8 cellular contexts compared by ENCODE assay signal in the genomic region with DNA sequence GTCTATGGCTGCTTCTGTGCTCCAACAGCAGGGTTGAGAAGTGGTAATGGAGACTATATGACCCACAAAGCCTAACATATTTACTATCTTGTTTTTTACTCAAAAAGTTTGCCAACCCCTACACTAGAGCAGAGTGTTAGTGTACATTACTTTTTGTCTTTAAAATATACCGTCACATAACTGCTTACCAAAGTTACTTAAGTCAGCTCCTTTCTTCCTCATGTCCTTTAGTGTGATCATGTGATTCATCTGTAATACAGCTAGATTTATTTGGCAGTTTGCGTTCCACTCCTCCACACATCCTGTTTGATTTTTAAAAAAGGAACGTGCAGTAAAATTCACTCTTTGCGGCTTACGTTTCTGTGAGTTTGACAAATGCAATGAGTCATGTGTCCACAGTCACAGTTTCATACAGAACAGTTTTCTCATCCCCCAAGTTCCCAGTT.
A peak's percentile ranks its signal among the peaks of the same experiment; 100 is the strongest.
DNase-seq lines count a peak whose midpoint lies in the region; ATAC-seq and TF ChIP-seq lines count a peak whose summit lies in the region.

No MANE protein-coding gene starts in this region.

- no peaks in the 10 kb centered on the region for H3K36me3 Mint-ChIP-seq in T-cell

- no peaks in the 10 kb centered on the region for H3K36me3 ChIP-seq in esophagus muscularis mucosa

- H3K27ac Mint-ChIP-seq in T-cell, result peak overlapping the region; percentile 45 to 74

- 18% methylated on average over 5 of the region's 5 CpGs for WGBS in esophagus muscularis mucosa

- peak overlapping the region in 2 of 4 donors; percentile 11 to 40 for H3K27ac ChIP-seq in esophagus muscularis mucosa (replicated peaks in 1 of 4)

- TF ChIP-seq CTCF in esophagus muscularis mucosa (IDR thresholded peaks at IDR 0.05), result no peak

- H3K4me1 Mint-ChIP-seq in T-cell, result peaks cover 17 to 27% (median 21%) of the 10 kb centered on the region in 3 donors

- peaks cover 0 to 15% (median 6%) of the 10 kb centered on the region in 4 donors for H3K4me1 ChIP-seq in esophagus muscularis mucosa

- H3K9me3 Mint-ChIP-seq in T-cell, result no peaks in the 10 kb centered on the region

- TF ChIP-seq EP300 in esophagus muscularis mucosa (IDR thresholded peaks at IDR 0.05), result no peak

- ATAC-seq in left cardiac atrium (peak; percentile 12 to 85), Right ventricle myocardium inferior (no peak), HG03066 (IDR thresholded peaks at IDR 0.05; ENCODE audit: low read depth, unreplicated experiment) (peak; percentile 83), T-cell (replicated peaks in 1 of 4) (peak; percentile 85 to 93 (median 90))

- no peaks in the 10 kb centered on the region for H3K9me3 ChIP-seq in esophagus muscularis mucosa

- H3K4me3 Mint-ChIP-seq in T-cell, result peak overlapping the region; percentile 3 to 29 (median 14)

- TF ChIP-seq POLR2A in esophagus muscularis mucosa (IDR thresholded peaks at IDR 0.05; ENCODE audit: low read depth), result no peak

- CTCF ChIA-PET in T-cell (lab: Charles Lee), result interaction anchor here in 1 of 2 donors (0.6 kb wide), 1 partner anchor 433 kb away, joined by 3 read pairs; no protein-coding TSS in a partner anchor

- DNase-seq in left cardiac atrium, result no peak
- DNase-seq in Right ventricle myocardium inferior (ENCODE audit: missing footprints), result no peak
- DNase-seq in T-cell, result peak in 2 of 34 experiments; percentile 1 to 2
- DNase-seq in esophagus muscularis mucosa (ENCODE audit: extremely low spot score), result no peak
- DNase-seq in stimulated activated CD4-positive, alpha-beta T cell treated with anti-CD3 and anti-CD28 coated beads, Interleukin-1b, Interleukin-23, amount 100 ng/mL, for 48 hours, result peak; percentile 21
- no peak for DNase-seq in NCI-H345 (lab: John Stamatoyannopoulos, UW)
- no peak for DNase-seq in NCI-H2227 treated with DMSO at 0.1 percent for 48 hours (lab: John Stamatoyannopoulos, UW)

- no peaks in the 10 kb centered on the region for H3K27me3 Mint-ChIP-seq in T-cell

- intact Hi-C loops in left cardiac atrium (cut with DNase I) (no loop called here), Right ventricle myocardium inferior (cut with DNase I) (no loop called here), esophagus muscularis mucosa (cut with DNase I) (no loop called here)

- H3K27me3 ChIP-seq in esophagus muscularis mucosa, result no peaks in the 10 kb centered on the region

- H3K4me3 ChIP-seq in esophagus muscularis mucosa, result peak overlapping the region in 3 of 4 donors; percentile 4 to 23 (median 13)

- POLR2A ChIA-PET in T-cell (lab: Charles Lee), result interaction anchor here in 1 of 2 donors (1.0 kb wide), 1 partner anchor 53 kb away, joined by 3 read pairs; no protein-coding TSS in a partner anchor
